In genomic region chr21:36545776-36546511, GRCh38 we compare ENCODE assay signal across 28 cellular contexts.
DNase-seq lines count a peak whose midpoint lies in the region; ATAC-seq, FAIRE-seq and TF ChIP-seq lines count a peak whose summit lies in the region.
"Had no signal": no experiment of that assay in that cellular context is flagged by ENCODE, and none has a peak within 500 bp of the region (broad histone marks: within the 10 kb centered on the region; RNA-seq: fewer than 3 reads in every experiment).

No MANE protein-coding gene starts in this region.

- H3K27ac ChIP-seq in left ventricle myocardium inferior (replicated peaks) (no peak overlapping the region), HepG2 (ENCODE audit: extremely low read length, insufficient read depth, low read length) (no peak overlapping the region)
- H3K27ac ChIP-seq: foreskin keratinocyte, upper lobe of right lung had no signal

- H3K36me3 Mint-ChIP-seq in activated naive CD8-positive, alpha-beta T cell treated with anti-CD3 and anti-CD28 coated beads for 36 hours = no peaks in the 10 kb centered on the region
- H3K36me3 Mint-ChIP-seq: CD14-positive monocyte had no signal

- TF ChIP-seq CTCF in left ventricle myocardium inferior (IDR thresholded peaks at IDR 0.05; ENCODE audit: borderline replicate concordance) = no peak
- TF ChIP-seq CTCF in choroid plexus epithelial cell (conservative IDR thresholded peaks at IDR 0.05; ENCODE audit: low read depth, low read length) = no peak
- TF ChIP-seq CTCF in HepG2 (CRISPR knock-in tag; IDR thresholded peaks at IDR 0.05) = no peak

- 25% methylated on average over 6 of the region's 6 CpGs for WGBS in HepG2 (ENCODE audit: low lambda C conversion rate)

- H3K27ac Mint-ChIP-seq in activated naive CD8-positive, alpha-beta T cell treated with anti-CD3 and anti-CD28 coated beads for 36 hours = no peak overlapping the region
- H3K27ac Mint-ChIP-seq: activated CD8-positive, alpha-beta T cell treated with anti-CD3 and anti-CD28 coated beads, Interleukin-2, amount 10 ng/mL, durations not matched to agents 7 days and 5 days; activated T-helper 2 cell treated with anti-CD3 and anti-CD28 coated beads, Interferon-gamma antibody, Interleukin-2, Interleukin-4, amounts not matched to agents 10 μg/mL and 5 μg/mL and 100 μg/mL, durations not matched to agents 14 hours and 24 hours and 36 hours; CD14-positive monocyte; effector memory CD8-positive, alpha-beta T cell; GM23338; nephron had no signal

- POLR2A ChIA-PET in HepG2 (lab: Yijun Ruan, JAX) = no interaction called here

- BruUV-seq in HepG2 (replicated peaks; lab: Mats Ljungman, UMichigan) = no TSS peak

- in situ Hi-C loops in HepG2 (cut with HindIII; ENCODE audit: extremely low pct_ligation_motif_present, low pct_unique_long_range_greater_than_20kb) = no loop called here

- TF ChIP-seq EP300 in HepG2 (IDR thresholded peaks at IDR 0.05; ENCODE audit: low read depth in 2 of 2, low read length in 2 of 2) (no peak), HepG2 (CRISPR knock-in tag; IDR thresholded peaks at IDR 0.05; ENCODE audit: borderline replicate concordance) (no peak)

- TF ChIP-seq RAD21 in HepG2 (CRISPR knock-in tag; IDR thresholded peaks at IDR 0.05) = no peak

- H3K9me3 ChIP-seq in left ventricle myocardium inferior (replicated peaks) = no peaks in the 10 kb centered on the region
- no peaks in the 10 kb centered on the region for H3K9me3 ChIP-seq in HepG2 (ENCODE audit: low read length)
- H3K9me3 ChIP-seq: Caco-2, upper lobe of right lung had no signal

- ATAC-seq in left cardiac atrium = peak; percentile 23 to 80
- ATAC-seq in HepG2 = no peak
- no peak for ATAC-seq in HG03135 (IDR thresholded peaks at IDR 0.05; ENCODE audit: unreplicated experiment)
- no peak for ATAC-seq in GM18505 (IDR thresholded peaks at IDR 0.05; ENCODE audit: unreplicated experiment)
- ATAC-seq: activated CD8-positive, alpha-beta T cell treated with anti-CD3 and anti-CD28 coated beads, Interleukin-2, amount 10 ng/mL, durations not matched to agents 7 days and 5 days; effector memory CD8-positive, alpha-beta T cell; foreskin keratinocyte; GM23338; upper lobe of right lung had no signal

- intact Hi-C loops in left cardiac atrium (cut with DNase I) = no loop called here
- intact Hi-C loops in left ventricle myocardium inferior (cut with micrococcal nuclease) = no loop called here
- intact Hi-C loops in HepG2 (cut with micrococcal nuclease; ENCODE audit: unreplicated experiment) = no loop called here

- FAIRE-seq in HepG2 (lab: Jason Lieb, UNC) = no peak
- FAIRE-seq: G401.6 had no signal

- peaks cover 11% of the 10 kb centered on the region for H3K4me1 ChIP-seq in left ventricle myocardium inferior
- peaks cover 21% of the 10 kb centered on the region for H3K4me1 ChIP-seq in HepG2 (ENCODE audit: insufficient read depth, low read length)
- H3K4me1 ChIP-seq: Caco-2, foreskin keratinocyte, upper lobe of right lung had no signal

- H3K9ac ChIP-seq in HepG2 (ENCODE audit: insufficient read depth, low read depth, low read length) = no peak overlapping the region

- H4K20me1 ChIP-seq in HepG2 (ENCODE audit: insufficient read depth, low read length) = no peaks in the 10 kb centered on the region

- H3K4me3 Mint-ChIP-seq in activated naive CD8-positive, alpha-beta T cell treated with anti-CD3 and anti-CD28 coated beads for 36 hours = no peak overlapping the region
- H3K4me3 Mint-ChIP-seq: activated CD8-positive, alpha-beta T cell treated with anti-CD3 and anti-CD28 coated beads, Interleukin-2, amount 10 ng/mL, durations not matched to agents 7 days and 5 days; CD14-positive monocyte; effector memory CD8-positive, alpha-beta T cell; GM23338; nephron had no signal

- no peak overlapping the region for H3K4me3 ChIP-seq in left ventricle myocardium inferior
- no peak overlapping the region for H3K4me3 ChIP-seq in choroid plexus epithelial cell (ENCODE audit: low read depth, low read length)
- H3K4me3 ChIP-seq in HepG2 (replicated peaks in 1 of 3; ENCODE audit: insufficient read depth in 1 of 3, low read depth in 2 of 3, low read length in 3 of 3) = no peak overlapping the region
- H3K4me3 ChIP-seq: GM23338, upper lobe of right lung had no signal

- H2AFZ ChIP-seq in HepG2 (ENCODE audit: low read length) = no peak overlapping the region

- H3K27me3 ChIP-seq in left ventricle myocardium inferior (ENCODE audit: low read depth) = peaks cover 70% of the 10 kb centered on the region
- peaks cover 4 to 20% of the 10 kb centered on the region in 2 experiments for H3K27me3 ChIP-seq in HepG2 (ENCODE audit: control insufficient read depth in 1 of 2, insufficient read depth in 2 of 2, low read length in 2 of 2)

- CTCF ChIA-PET in HepG2 (lab: Yijun Ruan, JAX; ENCODE audit: low intra/inter-chr PET ratio, low total read pairs) = no interaction called here

- no peaks in the 10 kb centered on the region for H3K4me1 Mint-ChIP-seq in activated naive CD8-positive, alpha-beta T cell treated with anti-CD3 and anti-CD28 coated beads for 36 hours

- no peak for TF ChIP-seq POLR2A in HepG2 (IDR thresholded peaks at IDR 0.05; ENCODE audit: insufficient read depth in 1 of 2, low read depth in 2 of 2, low read length in 2 of 2)
- TF ChIP-seq POLR2A in GM18505 (IDR thresholded peaks at IDR 0.05; ENCODE audit: borderline replicate concordance, extremely low read depth, insufficient read depth, insufficient read length) = no peak

- H3K4me2 ChIP-seq in HepG2 (ENCODE audit: low read depth, low read length) = no peak overlapping the region
- H3K4me2 ChIP-seq: GM23338 had no signal

- peaks cover 18% of the 10 kb centered on the region for H3K27me3 Mint-ChIP-seq in activated naive CD8-positive, alpha-beta T cell treated with anti-CD3 and anti-CD28 coated beads for 36 hours

- no peak for DNase-seq in left cardiac atrium
- no peak for DNase-seq in left ventricle myocardium inferior
- DNase-seq in choroid plexus epithelial cell (ENCODE audit: low read depth) = peak; percentile 36
- no peak for DNase-seq in HepG2 (ENCODE audit: low spot score)
- no peak for DNase-seq in NCI-H446 (lab: John Stamatoyannopoulos, UW)
- DNase-seq in activated naive CD8-positive, alpha-beta T cell treated with anti-CD3 and anti-CD28 coated beads for 36 hours = no peak
- DNase-seq: activated CD8-positive, alpha-beta T cell treated with anti-CD3 and anti-CD28 coated beads, Interleukin-2, amount 10 ng/mL, durations not matched to agents 7 days and 5 days; activated naive CD4-positive, alpha-beta T cell treated with anti-CD3 and anti-CD28 coated beads, Interleukin-2, amount 50 U/mL, for 16 hours; activated T-cell treated with anti-CD3 and anti-CD28 coated beads for 4 hours; anterior cingulate cortex; Caco-2; effector memory CD8-positive, alpha-beta T cell; foreskin keratinocyte; head of caudate nucleus; mammary epithelial cell; NCI-H1417; NCI-H2029; SHP77; stimulated activated CD4-positive, alpha-beta T cell treated with anti-CD3 and anti-CD28 coated beads, Interleukin-15, amount 100 ng/mL, for 24 hours; stimulated activated CD4-positive, alpha-beta T cell treated with anti-CD3 and anti-CD28 coated beads, Interleukin-4, amount 100 ng/mL, for 4 hours; upper lobe of right lung had no signal

- H3K36me3 ChIP-seq in left ventricle myocardium inferior = no peaks in the 10 kb centered on the region
- H3K36me3 ChIP-seq in HepG2 (replicated peaks in 1 of 2; ENCODE audit: control insufficient read depth in 1 of 2, insufficient read depth in 2 of 2, low read length in 2 of 2) = no peaks in the 10 kb centered on the region
- H3K36me3 ChIP-seq: upper lobe of right lung had no signal

- H3K79me2 ChIP-seq in HepG2 (ENCODE audit: insufficient read depth, low read length) = no peaks in the 10 kb centered on the region

- no peaks in the 10 kb centered on the region for H3K9me3 Mint-ChIP-seq in activated naive CD8-positive, alpha-beta T cell treated with anti-CD3 and anti-CD28 coated beads for 36 hours
- H3K9me3 Mint-ChIP-seq: activated T-helper 2 cell treated with anti-CD3 and anti-CD28 coated beads, Interferon-gamma antibody, Interleukin-2, Interleukin-4, amounts not matched to agents 10 μg/mL and 5 μg/mL and 100 μg/mL, durations not matched to agents 14 hours and 24 hours and 36 hours; CD14-positive monocyte; effector memory CD8-positive, alpha-beta T cell; GM23338; nephron had no signal

TF ChIP-seq in HepG2, 621 proteins besides CTCF, POLR2A, EP300 and RAD21:
- peak; percentile 50 for TF ChIP-seq ZNF629 (CRISPR knock-in tag; conservative IDR thresholded peaks at IDR 0.05)
- no peak for TF ChIP-seq ZNF235 (CRISPR knock-in tag; IDR thresholded peaks at IDR 0.05; ENCODE audit: borderline replicate concordance)
- TF ChIP-seq ZSCAN5A (CRISPR knock-in tag; IDR thresholded peaks at IDR 0.05; ENCODE audit: borderline replicate concordance) = no peak
- peak; percentile 37 to 40; a peak in 2 of 4 replicates for TF ChIP-seq MAFK (conservative IDR thresholded peaks at IDR 0.05 in 1 of 2, IDR thresholded peaks at IDR 0.05 in 1 of 2; ENCODE audit: low read length in 2 of 2)
- peak; percentile 43; the same call in 1 of the 2 replicates for TF ChIP-seq BCL6 (CRISPR knock-in tag; IDR thresholded peaks at IDR 0.05)
- peak; percentile 35; the same call in 1 of the 2 replicates for TF ChIP-seq MAFF (IDR thresholded peaks at IDR 0.05; ENCODE audit: low read depth, low read length)
- TF ChIP-seq NFRKB (IDR thresholded peaks at IDR 0.05) = no peak
TF ChIP-seq in HepG2: peak in this region for 4.

Comparison
In these comparisons a context has a peak if more than half of its experiments do, and no peak if none do; other contexts are left out.
1. ATAC-seq: peak in left cardiac atrium (2 of 2); none in HepG2 (single experiment), HG03135 (single experiment) and GM18505 (single experiment).